Comparison of ENCODE assay signal across 32 cellular contexts in genomic region chr1:233990486-233990885, GRCh38.
"Had no signal": no experiment of that assay in that cellular context is flagged by ENCODE, and none has a peak within 500 bp of the region (broad histone marks: within the 10 kb centered on the region; RNA-seq: fewer than 3 reads in every experiment).

No MANE protein-coding gene starts in this region.

- H3K4me1 ChIP-seq: adrenal gland, body of pancreas, breast epithelium had no signal

- ATAC-seq: activated CD8-positive, alpha-beta T cell treated with anti-CD3 and anti-CD28 coated beads for 36 hours; activated naive CD4-positive, alpha-beta T cell treated with anti-CD3 and anti-CD28 coated beads, Interleukin-2, amount 50 U/mL, for 72 hours; activated T-cell treated with anti-CD3 and anti-CD28 coated beads, Interleukin-2, amount 50 U/mL, for 4 hours; activated T-cell treated with anti-CD3 and anti-CD28 coated beads, Interleukin-2, amount 50 U/mL, for 72 hours; activated T-helper 17 cell treated with anti-CD3 and anti-CD28 coated beads, Interleukin-2, amount 50 U/mL, for 72 hours; body of pancreas had no signal

- FAIRE-seq: astrocyte had no signal

- H3K4me3 ChIP-seq: adrenal gland, body of pancreas, breast epithelium had no signal

- H3K36me3 ChIP-seq: adrenal gland, brain microvascular endothelial cell, breast epithelium had no signal

- DNase-seq: activated B cell treated with CpG ODN at 0.5 μM for 24 hours; activated CD4-positive, alpha-beta memory T cell treated with anti-CD3 and anti-CD28 coated beads for 36 hours; activated CD4-positive, alpha-beta T cell treated with anti-CD3 and anti-CD28 coated beads for 4 hours; activated CD4-positive, alpha-beta T cell treated with anti-CD3 and anti-CD28 coated beads, Interleukin-2, amount 10 ng/mL, durations not matched to agents 24 days and 14 days; activated CD4-positive, alpha-beta T cell treated with anti-CD3 and anti-CD28 coated beads, Interleukin-2, amount 50 U/mL, for 1 hour; activated CD4-positive, alpha-beta T cell treated with anti-CD3 and anti-CD28 coated beads, Interleukin-2, amount 50 U/mL, for 4 hours; activated CD4-positive, CD25-positive, alpha-beta regulatory T cell treated with anti-CD3 and anti-CD28 coated beads, Interleukin-2, amount 50 U/mL, for 72 hours; activated CD8-positive, alpha-beta memory T cell treated with anti-CD3 and anti-CD28 coated beads, Interleukin-2, amount 50 U/mL, for 4 hours; activated CD8-positive, alpha-beta T cell treated with anti-CD3 and anti-CD28 coated beads for 36 hours; activated effector memory CD4-positive, alpha-beta T cell treated with anti-CD3 and anti-CD28 coated beads, Interleukin-2, amount 50 U/mL, for 16 hours; activated gamma-delta T cell treated with Interleukin-2 at 50 U/mL for 16 hours; activated naive CD4-positive, alpha-beta T cell; activated naive CD4-positive, alpha-beta T cell treated with anti-CD3 and anti-CD28 coated beads for 36 hours; activated naive CD4-positive, alpha-beta T cell treated with anti-CD3 and anti-CD28 coated beads, Interleukin-2, amount 50 U/mL, for 16 hours; activated naive CD8-positive, alpha-beta T cell treated with anti-CD3 and anti-CD28 coated beads for 36 hours; activated T-cell treated with anti-CD3 and anti-CD28 coated beads for 4 hours; activated T-cell treated with anti-CD3 and anti-CD28 coated beads, Interleukin-2, amount 50 U/mL, for 1 hour; activated T-cell treated with anti-CD3 and anti-CD28 coated beads, Interleukin-2, amount 50 U/mL, for 4 hours; activated T-cell treated with anti-CD3 and anti-CD28 coated beads, Interleukin-2, amount 50 U/mL, for 72 hours; adrenal gland; amniotic stem cell; aorta; body of pancreas; brain microvascular endothelial cell; central memory CD4-positive, alpha-beta T cell; T-helper 2 cell; T-helper 9 cell had no signal

- H3K27ac ChIP-seq: adrenal gland, body of pancreas, brain microvascular endothelial cell, breast epithelium, VCaP had no signal

- H3K9me3 ChIP-seq: adrenal gland, body of pancreas, breast epithelium had no signal

- H3K27me3 ChIP-seq: adrenal gland, body of pancreas, brain microvascular endothelial cell, breast epithelium had no signal
